In genomic region chr7:134878731-134879295, GRCh38 we compare ENCODE assay signal across 19 cellular contexts.
DNase-seq lines count a peak whose midpoint lies in the region; ATAC-seq and TF ChIP-seq lines count a peak whose summit lies in the region.
"Had no signal": no experiment of that assay in that cellular context is flagged by ENCODE, and none has a peak within 500 bp of the region (broad histone marks: within the 10 kb centered on the region; RNA-seq: fewer than 3 reads in every experiment).

No MANE protein-coding gene starts in this region.

- intact Hi-C loops in esophagus muscularis mucosa (cut with DNase I): no loop called here

- TF ChIP-seq POLR2A in esophagus muscularis mucosa (IDR thresholded peaks at IDR 0.05; ENCODE audit: low read depth): no peak

- H3K4me3 ChIP-seq in GM12865 (ENCODE audit: low read depth, low read length) (no peak overlapping the region), HFF-Myc (replicated peaks; ENCODE audit: low read depth, low read length) (no peak overlapping the region), esophagus muscularis mucosa (no peak overlapping the region), smooth muscle cell (no peak overlapping the region)
- H3K4me3 ChIP-seq: heart right ventricle, Peyer's patch had no signal

- ATAC-seq in GM19452 (IDR thresholded peaks at IDR 0.05; ENCODE audit: unreplicated experiment) (no peak), HG02571 (IDR thresholded peaks at IDR 0.05; ENCODE audit: unreplicated experiment) (no peak)
- ATAC-seq: sciatic nerve had no signal

- no peak overlapping the region for H2AFZ ChIP-seq in smooth muscle cell (ENCODE audit: low read depth)

- H3K27ac ChIP-seq in esophagus muscularis mucosa (replicated peaks in 1 of 4): peak overlapping the region; percentile 74 to 87 (median 79)
- peak overlapping the region; percentile 94 for H3K27ac ChIP-seq in smooth muscle cell (ENCODE audit: low read depth)

- peaks cover 98% of the 10 kb centered on the region for H4K20me1 ChIP-seq in smooth muscle cell (ENCODE audit: low read depth)

- no peak overlapping the region for H3K9ac ChIP-seq in smooth muscle cell (ENCODE audit: low read depth)

- H3K36me3 ChIP-seq in esophagus muscularis mucosa: peaks cover 0 to 4% (median 0%) of the 10 kb centered on the region in 4 donors
- no peaks in the 10 kb centered on the region for H3K36me3 ChIP-seq in smooth muscle cell (ENCODE audit: low read depth)
- H3K36me3 ChIP-seq: Peyer's patch had no signal

- H3K4me1 ChIP-seq in esophagus muscularis mucosa: peaks cover 24 to 97% (median 93%) of the 10 kb centered on the region in 4 donors
- peaks cover 7% of the 10 kb centered on the region for H3K4me1 ChIP-seq in smooth muscle cell (ENCODE audit: low read depth)

- peaks cover 96% of the 10 kb centered on the region for H3K79me2 ChIP-seq in smooth muscle cell (ENCODE audit: low read depth)

- TF ChIP-seq CTCF in GM12865 (IDR thresholded peaks at IDR 0.05; ENCODE audit: insufficient read depth, low read depth, low read length, missing control alignments) (peak; percentile 22), HFF-Myc (IDR thresholded peaks at IDR 0.05; ENCODE audit: low read depth, low read length, missing control alignments) (peak; percentile 5), esophagus muscularis mucosa (IDR thresholded peaks at IDR 0.05) (no peak), smooth muscle cell (IDR thresholded peaks at IDR 0.05; ENCODE audit: borderline replicate concordance, insufficient read depth, poor library complexity, severe bottlenecking) (no peak)

- H3K4me2 ChIP-seq in smooth muscle cell: peak overlapping the region; percentile 34

- H3K27me3 ChIP-seq in esophagus muscularis mucosa (no peaks in the 10 kb centered on the region), smooth muscle cell (ENCODE audit: low read depth) (no peaks in the 10 kb centered on the region)
- H3K27me3 ChIP-seq: heart right ventricle, Peyer's patch had no signal

- peak; percentile 23 for DNase-seq in GM12865 (ENCODE audit: low read depth)
- no peak for DNase-seq in HFF-Myc (ENCODE audit: extremely low read depth, low read depth)
- peak; percentile 50 for DNase-seq in esophagus muscularis mucosa (ENCODE audit: extremely low spot score)
- no peak for DNase-seq in smooth muscle cell (lab: John Stamatoyannopoulos, UW; ENCODE audit: unreplicated experiment)
- DNase-seq in GM19238 (ENCODE audit: insufficient read length, low spot score): no peak
- DNase-seq: activated CD4-positive, alpha-beta T cell treated with anti-CD3 and anti-CD28 coated beads, Interleukin-2, amount 50 U/mL, for 1 hour; activated naive CD4-positive, alpha-beta T cell treated with anti-CD3 and anti-CD28 coated beads, Interleukin-2, amount 10 ng/mL, durations not matched to agents 7 days and 5 days; activated T-cell treated with anti-CD3 and anti-CD28 coated beads for 4 hours; EL; heart right ventricle; islet precursor cell; NCI-H1048; NCI-H748 treated with DMSO at 0.1 percent for 48 hours; Peyer's patch; stimulated activated CD4-positive, alpha-beta T cell treated with anti-CD3 and anti-CD28 coated beads, Interleukin-4, amount 100 ng/mL, for 1 hour; stimulated activated CD8-positive, alpha-beta memory T cell treated with anti-CD3 and anti-CD28 coated beads, Interleukin-4, amount 100 ng/mL, for 48 hours had no signal

- peaks cover 84% of the 10 kb centered on the region for H3F3A ChIP-seq in smooth muscle cell (ENCODE audit: low read depth)

- no peak for TF ChIP-seq EP300 in esophagus muscularis mucosa (IDR thresholded peaks at IDR 0.05)

- H3K9me3 ChIP-seq in esophagus muscularis mucosa (no peaks in the 10 kb centered on the region), smooth muscle cell (replicated peaks; ENCODE audit: low read depth) (no peaks in the 10 kb centered on the region)
- H3K9me3 ChIP-seq: heart right ventricle, Peyer's patch had no signal

Comparison
In these comparisons a context has a peak if more than half of its experiments do, and no peak if none do; other contexts are left out.
1. DNase-seq: peak in GM12865 (single experiment) and esophagus muscularis mucosa (single experiment); none in HFF-Myc (single experiment), smooth muscle cell (single experiment) and GM19238 (single experiment).
2. CTCF ChIP-seq: peak in GM12865 (single experiment) and HFF-Myc (single experiment); none in esophagus muscularis mucosa (0 of 3) and smooth muscle cell (single experiment).